ENCODE assay signal across 27 cellular contexts in genomic region chr1:174266991-174267612, GRCh38.
A peak's percentile ranks its signal among the peaks of the same experiment; 100 is the strongest.
DNase-seq lines count a peak whose midpoint lies in the region; ATAC-seq and TF ChIP-seq lines count a peak whose summit lies in the region.
"Had no signal": no experiment of that assay in that cellular context is flagged by ENCODE, and none has a peak within 500 bp of the region (broad histone marks: within the 10 kb centered on the region; RNA-seq: fewer than 3 reads in every experiment).

No MANE protein-coding gene starts in this region.

- 50% methylated on average over 1 of the region's 1 CpG for WGBS in hepatocyte (ENCODE audit: low lambda C conversion rate, missing lambda C conversion rate)
- WGBS in neuronal stem cell (ENCODE audit: extremely low coverage in 2 of 2, insufficient read length in 2 of 2, insufficient replicate concordance in 1 of 2), 2 donors = no CpG with 5 or more reads among the region's 1 CpG

- no peak overlapping the region for H4K8ac ChIP-seq in neuronal stem cell (ENCODE audit: low read depth, low read length)

- H4K20me1 ChIP-seq in SU-DHL-6 (ENCODE audit: low read depth, low read length) (no peaks in the 10 kb centered on the region), hepatocyte (ENCODE audit: insufficient read depth, poor library complexity, severe bottlenecking) (no peaks in the 10 kb centered on the region)
- H4K20me1 ChIP-seq: BLaER1 treated with 17β-estradiol and CSF1 and Interleukin-3, amounts not matched to agents 10 nM and 100 nM had no signal

- no peak overlapping the region for H3K18ac ChIP-seq in neuronal stem cell (ENCODE audit: low read length)

- H3K36me3 ChIP-seq in SU-DHL-6 (ENCODE audit: low read length) = no peaks in the 10 kb centered on the region
- no peaks in the 10 kb centered on the region for H3K36me3 ChIP-seq in hepatocyte (replicated peaks; ENCODE audit: insufficient read depth, low read depth)
- H3K36me3 ChIP-seq in neuronal stem cell (replicated peaks in 1 of 2; ENCODE audit: control insufficient read depth in 2 of 2, insufficient read depth in 2 of 2, low read length in 2 of 2) = no peaks in the 10 kb centered on the region
- H3K36me3 ChIP-seq: SJCRH30, thyroid gland had no signal

- H3K4me1 ChIP-seq in hepatocyte (ENCODE audit: insufficient read depth) = peaks cover 11% of the 10 kb centered on the region
- peaks cover 3 to 4% of the 10 kb centered on the region in 2 donors for H3K4me1 ChIP-seq in neuronal stem cell (ENCODE audit: control insufficient read depth in 2 of 2, insufficient read depth in 1 of 2, low read depth in 1 of 2, low read length in 2 of 2)
- H3K4me1 ChIP-seq: esophagus squamous epithelium, thyroid gland had no signal

- H2AFZ ChIP-seq in SU-DHL-6 (ENCODE audit: low read depth, low read length, severe bottlenecking) (peak overlapping the region; percentile 31), hepatocyte (no peak overlapping the region), neuronal stem cell (ENCODE audit: low read length) (no peak overlapping the region)

- H3K9me3 ChIP-seq in SU-DHL-6 (ENCODE audit: insufficient read depth, low read length) = no peaks in the 10 kb centered on the region
- no peaks in the 10 kb centered on the region for H3K9me3 ChIP-seq in hepatocyte (ENCODE audit: low read depth)
- no peaks in the 10 kb centered on the region for H3K9me3 ChIP-seq in neuronal stem cell (replicated peaks in 1 of 2; ENCODE audit: control insufficient read depth in 2 of 2, insufficient read depth in 1 of 2, low read depth in 1 of 2, low read length in 2 of 2)
- H3K9me3 ChIP-seq: esophagus squamous epithelium, SJCRH30, thyroid gland had no signal

- H3K4ac ChIP-seq in neuronal stem cell (ENCODE audit: low read length) = no peak overlapping the region

- H2BK12ac ChIP-seq in neuronal stem cell (ENCODE audit: low read length) = no peak overlapping the region

- H2BK5ac ChIP-seq in neuronal stem cell (ENCODE audit: low read length) = no peak overlapping the region

- H3K4me3 ChIP-seq in SU-DHL-6 (ENCODE audit: insufficient read depth, low read length, poor library complexity, severe bottlenecking) (no peak overlapping the region), hepatocyte (no peak overlapping the region), neuronal stem cell (ENCODE audit: low read length in 2 of 2) (no peak overlapping the region)
- H3K4me3 ChIP-seq: BLaER1 treated with 17β-estradiol and CSF1 and Interleukin-3, amounts not matched to agents 10 nM and 100 nM; dorsolateral prefrontal cortex; esophagus squamous epithelium; SJCRH30; thyroid gland had no signal

- no peak overlapping the region for H2BK120ac ChIP-seq in neuronal stem cell (ENCODE audit: low read depth, low read length)

- DNase-seq in MV-4-11 (lab: John Stamatoyannopoulos, UW) (peak; percentile 81), hepatocyte (ENCODE audit: low spot score) (peak; percentile 6), pons (ENCODE audit: low spot score) (peak; percentile 53), NCI-H1417 treated with DMSO at 0.1 percent for 48 hours (lab: John Stamatoyannopoulos, UW) (no peak), neuronal stem cell (ENCODE audit: low spot score) (no peak)
- DNase-seq: activated CD4-positive, alpha-beta T cell treated with anti-CD3 and anti-CD28 coated beads, Interleukin-2, amount 50 U/mL, for 1 hour; activated CD4-positive, CD25-positive, alpha-beta regulatory T cell; activated gamma-delta T cell; activated T-cell treated with anti-CD3 and anti-CD28 coated beads, Interleukin-2, amount 50 U/mL, for 1 hour; cerebellar nuclear complex; DMS79 treated with DMSO at 0.1 percent for 48 hours; dorsolateral prefrontal cortex; esophagus squamous epithelium; GF-D8; Kasumi-1; mesendoderm; NCI-H1436 treated with DMSO at 0.1 percent for 48 hours; NCI-H226; SJCRH30; stimulated activated CD4-positive, alpha-beta T cell treated with anti-CD3 and anti-CD28 coated beads, Interleukin-12 subunit alpha, Interleukin-12 subunit beta, amount 100 ng/mL, for 4 hours; stimulated activated CD4-positive, alpha-beta T cell treated with anti-CD3 and anti-CD28 coated beads, Interleukin-2, amount 100 ng/mL, for 48 hours; stimulated activated naive CD8-positive, alpha-beta T cell treated with anti-CD3 and anti-CD28 coated beads, Interleukin-15, amount 100 ng/mL, for 72 hours; thyroid gland had no signal

- no peaks in the 10 kb centered on the region for H3K79me1 ChIP-seq in neuronal stem cell (ENCODE audit: low read depth, low read length)

- H2BK15ac ChIP-seq in neuronal stem cell (ENCODE audit: low read length) = no peak overlapping the region

- peaks cover 67% of the 10 kb centered on the region for H3F3A ChIP-seq in SU-DHL-6 (ENCODE audit: insufficient read depth)

- H3K79me2 ChIP-seq in SU-DHL-6 (ENCODE audit: insufficient read depth, low read length) = no peaks in the 10 kb centered on the region
- no peaks in the 10 kb centered on the region for H3K79me2 ChIP-seq in hepatocyte

- H3K14ac ChIP-seq in neuronal stem cell (ENCODE audit: low read length) = no peak overlapping the region

- H3K9me2 ChIP-seq in SU-DHL-6 (replicated peaks; ENCODE audit: insufficient read depth, low read length) (no peaks in the 10 kb centered on the region), hepatocyte (replicated peaks; ENCODE audit: insufficient read depth) (no peaks in the 10 kb centered on the region)

- peak overlapping the region; percentile 64 for H3K9ac ChIP-seq in SU-DHL-6 (ENCODE audit: low read length)
- no peak overlapping the region for H3K9ac ChIP-seq in neuronal stem cell (ENCODE audit: low read depth, low read length, poor library complexity)
- H3K9ac ChIP-seq: BLaER1 treated with 17β-estradiol and CSF1 and Interleukin-3, amounts not matched to agents 10 nM and 100 nM had no signal

- no peak for TF ChIP-seq CTCF in SU-DHL-6 (IDR thresholded peaks at IDR 0.05; ENCODE audit: insufficient read depth, low read length, poor library complexity, severe bottlenecking)
- TF ChIP-seq CTCF in hepatocyte (IDR thresholded peaks at IDR 0.05; ENCODE audit: poor library complexity) = no peak

- H3K27ac ChIP-seq in SU-DHL-6 (ENCODE audit: low read depth, low read length) (peak overlapping the region; percentile 100), hepatocyte (no peak overlapping the region), neuronal stem cell (replicated peaks; ENCODE audit: low read length) (no peak overlapping the region)
- H3K27ac ChIP-seq: BLaER1 treated with 17β-estradiol and CSF1 and Interleukin-3, amounts not matched to agents 10 nM and 100 nM; esophagus squamous epithelium; SJCRH30; thyroid gland had no signal

- H3K23ac ChIP-seq in neuronal stem cell (ENCODE audit: low read depth, low read length, poor library complexity) = no peak overlapping the region

- H3K27me3 ChIP-seq in SU-DHL-6 (ENCODE audit: low read length) = no peaks in the 10 kb centered on the region
- H3K27me3 ChIP-seq in hepatocyte = no peaks in the 10 kb centered on the region
- H3K27me3 ChIP-seq in neuronal stem cell (ENCODE audit: control insufficient read depth in 3 of 3, insufficient read depth in 3 of 3, low read depth in 1 of 3, low read length in 3 of 3) = no peaks in the 10 kb centered on the region
- H3K27me3 ChIP-seq: BLaER1 treated with 17β-estradiol and CSF1 and Interleukin-3, amounts not matched to agents 10 nM and 100 nM; dorsolateral prefrontal cortex; esophagus squamous epithelium; SJCRH30; thyroid gland had no signal

- H3K4me2 ChIP-seq in SU-DHL-6 (ENCODE audit: low read depth, low read length, poor library complexity, severe bottlenecking) (peak overlapping the region; percentile 99), hepatocyte (peak overlapping the region; percentile 30), neuronal stem cell (ENCODE audit: insufficient read depth, low read length, poor library complexity, severe bottlenecking) (no peak overlapping the region)
- H3K4me2 ChIP-seq: BLaER1 treated with 17β-estradiol and CSF1 and Interleukin-3, amounts not matched to agents 10 nM and 100 nM had no signal

- H2AK5ac ChIP-seq in neuronal stem cell (ENCODE audit: low read depth, low read length) = no peak overlapping the region

- H4K91ac ChIP-seq in neuronal stem cell (ENCODE audit: low read depth, low read length, poor library complexity) = no peak overlapping the region

- no peak for ATAC-seq in GM21825 (IDR thresholded peaks at IDR 0.05; ENCODE audit: unreplicated experiment)
- ATAC-seq: sciatic nerve; stimulated activated naive CD8-positive, alpha-beta T cell treated with anti-CD3 and anti-CD28 coated beads, Interleukin-15, amount 100 ng/mL, for 72 hours had no signal

Comparison
In these comparisons a context has a peak if more than half of its experiments do, and no peak if none do; other contexts are left out.
1. DNase-seq: peak in MV-4-11 (single experiment), hepatocyte (single experiment) and pons (single experiment); none in NCI-H1417 treated with DMSO at 0.1 percent for 48 hours (single experiment) and neuronal stem cell (single experiment).